In genomic region chr17:5431929-5432556, GRCh38 we compare ENCODE assay signal across 16 cellular contexts. TPM values are rescaled to one million over a fixed set of nuclear protein-coding genes. Genes with fewer than 3 reads are reported as not detected.
DNase-seq lines count a peak whose midpoint lies in the region; ATAC-seq and TF ChIP-seq lines count a peak whose summit lies in the region.
"Had no signal": no experiment of that assay in that cellular context is flagged by ENCODE, and none has a peak within 500 bp of the region (broad histone marks: within the 10 kb centered on the region; RNA-seq: fewer than 3 reads in every experiment).

No MANE protein-coding gene starts in this region.

- intact Hi-C loops in CD4-positive, alpha-beta T cell (cut with DNase I, micrococcal nuclease): loop anchor here in 1 of 2 experiments (10.0 kb wide), 1 partner anchor 147 kb away; the partner anchor contains the start of gene RABEP1
- intact Hi-C loops in HCT116 (cut with micrococcal nuclease): loop anchor here (10.0 kb wide), 1 partner anchor 237 kb away; the partner anchor contains the start of gene ZNF594

- ATAC-seq in CD4-positive, alpha-beta T cell (ENCODE audit: poor library complexity): no peak
- ATAC-seq in HCT116: peak; percentile 40
- ATAC-seq in foreskin keratinocyte: peak; percentile 96
- ATAC-seq in HG02678 (IDR thresholded peaks at IDR 0.05; ENCODE audit: unreplicated experiment): no peak
- no peak for ATAC-seq in HG02798 (IDR thresholded peaks at IDR 0.05; ENCODE audit: poor library complexity, unreplicated experiment)
- ATAC-seq: pancreas had no signal

- no peaks in the 10 kb centered on the region for H3K27me3 ChIP-seq in CD4-positive, alpha-beta T cell (ENCODE audit: control insufficient read depth, insufficient read depth, low read length)
- H3K27me3 ChIP-seq in HCT116 (ENCODE audit: insufficient read depth, low read length): no peaks in the 10 kb centered on the region
- no peaks in the 10 kb centered on the region for H3K27me3 ChIP-seq in foreskin keratinocyte
- H3K27me3 ChIP-seq: brain microvascular endothelial cell, pancreas, tibial artery had no signal

- H3K36me3 Mint-ChIP-seq in CD4-positive, alpha-beta T cell (ENCODE audit: low read depth): peaks cover 91% of the 10 kb centered on the region
- peaks cover 11% of the 10 kb centered on the region for H3K36me3 Mint-ChIP-seq in activated naive CD8-positive, alpha-beta T cell

- RAD21 ChIA-PET in HCT116 (lab: Charles Lee; ENCODE audit: low non-redundant PET in 1 of 2, low total read pairs in 2 of 2, uncharacterized antibody in 2 of 2, unreplicated experiment in 2 of 2): no interaction called here

- H3K27me3 Mint-ChIP-seq in CD4-positive, alpha-beta T cell: no peaks in the 10 kb centered on the region
- H3K27me3 Mint-ChIP-seq in activated naive CD8-positive, alpha-beta T cell: no peaks in the 10 kb centered on the region

- H3K27ac ChIP-seq in CD4-positive, alpha-beta T cell (ENCODE audit: low read depth, low read length): no peak overlapping the region
- peak overlapping the region; percentile 15; the same call in 1 of the 2 replicates for H3K27ac ChIP-seq in HCT116 (ENCODE audit: low read depth, low read length)
- no peak overlapping the region for H3K27ac ChIP-seq in foreskin keratinocyte
- H3K27ac ChIP-seq: brain microvascular endothelial cell, pancreas, tibial artery had no signal

- H3K4me1 Mint-ChIP-seq in CD4-positive, alpha-beta T cell (ENCODE audit: low read depth): peaks cover 10% of the 10 kb centered on the region
- H3K4me1 Mint-ChIP-seq in activated naive CD8-positive, alpha-beta T cell (ENCODE audit: low read depth): peaks cover 25% of the 10 kb centered on the region

- no peak overlapping the region for H2AFZ ChIP-seq in HCT116 (ENCODE audit: low read depth, low read length, poor library complexity, severe bottlenecking)

- no peak overlapping the region for H3K9ac ChIP-seq in HCT116 (ENCODE audit: low read length)

- peaks cover 58 to 71% of the 10 kb centered on the region in 2 experiments for H3K36me3 ChIP-seq in HCT116 (ENCODE audit: control insufficient read depth in 1 of 2, insufficient read depth in 2 of 2, low read length in 2 of 2)

- no peaks in the 10 kb centered on the region for H3K9me3 ChIP-seq in CD4-positive, alpha-beta T cell (ENCODE audit: control insufficient read depth, low read length)
- H3K9me3 ChIP-seq in HCT116 (ENCODE audit: control insufficient read depth in 1 of 2, insufficient read depth in 1 of 2, low read depth in 1 of 2, low read length in 2 of 2): no peaks in the 10 kb centered on the region
- H3K9me3 ChIP-seq: pancreas, tibial artery had no signal

- H3K4me2 ChIP-seq in HCT116 (ENCODE audit: low read length): no peak overlapping the region

- H3K27ac Mint-ChIP-seq in CD4-positive, alpha-beta T cell: peak overlapping the region; percentile 45
- H3K27ac Mint-ChIP-seq in activated naive CD8-positive, alpha-beta T cell: peak overlapping the region; percentile 46

- no peak for TF ChIP-seq POLR2A in HCT116 (IDR thresholded peaks at IDR 0.05; ENCODE audit: borderline replicate concordance, extremely low read depth, insufficient read depth, insufficient read length)

- H3K4me3 ChIP-seq in HCT116 (replicated peaks in 1 of 2; ENCODE audit: low read depth in 1 of 2, low read length in 2 of 2): no peak overlapping the region
- H3K4me3 ChIP-seq: pancreas, skin epidermis, tibial artery had no signal

- H3K79me2 ChIP-seq in HCT116 (ENCODE audit: insufficient read depth, low read length): peaks cover 58% of the 10 kb centered on the region

- peaks cover 0 to 2% of the 10 kb centered on the region in 2 experiments; a peak in 1 of 4 replicates for H3K4me1 ChIP-seq in HCT116 (ENCODE audit: control insufficient read depth in 1 of 2, insufficient read depth in 2 of 2, low read length in 2 of 2)
- H3K4me1 ChIP-seq in foreskin keratinocyte: peaks cover 14% of the 10 kb centered on the region
- H3K4me1 ChIP-seq: pancreas had no signal

- no peak for DNase-seq in CD4-positive, alpha-beta T cell
- DNase-seq in HCT116 (ENCODE audit: low read depth, low spot score) (no peak), foreskin keratinocyte (peak; percentile 79 to 91), hippocampal formation (lab: John Stamatoyannopoulos, UW) (no peak), ureter (ENCODE audit: low spot score) (no peak)
- DNase-seq: activated effector memory CD4-positive, alpha-beta T cell treated with anti-CD3 and anti-CD28 coated beads, Interleukin-2, amount 50 U/mL, for 16 hours; brain microvascular endothelial cell; IMR-90; NCI-H2081 treated with DMSO at 0.1 percent for 48 hours; NCI-H526 treated with DMSO at 0.1 percent for 48 hours; pancreas; tibial artery had no signal

- POLR2A ChIA-PET in CD4-positive, alpha-beta T cell (lab: Charles Lee): interaction anchor here (2.1 kb wide), 1 partner anchor 12 kb away, joined by 9 read pairs; the partner anchor contains the start of genes NUP88 and RPAIN
- POLR2A ChIA-PET in HCT116 (lab: Charles Lee): interaction anchor here (1.6 to 2.1 kb wide), 2 partner anchors 13 to 18 kb away, joined by 5 to 7 read pairs; partner anchors contain the start of genes NUP88 and RPAIN

- no TSS peak for BruUV-seq in HCT116 (replicated peaks; lab: Mats Ljungman, UMichigan)

- no peaks in the 10 kb centered on the region for H3K9me3 Mint-ChIP-seq in CD4-positive, alpha-beta T cell
- no peaks in the 10 kb centered on the region for H3K9me3 Mint-ChIP-seq in activated naive CD8-positive, alpha-beta T cell (ENCODE audit: low read depth)

- CTCF ChIA-PET in CD4-positive, alpha-beta T cell (lab: Charles Lee): no interaction called here
- CTCF ChIA-PET in HCT116 (lab: Charles Lee): interaction anchor here (3.0 kb wide), 1 partner anchor 9 kb away, joined by 10 read pairs; no protein-coding TSS in a partner anchor

- H4K20me1 ChIP-seq in HCT116 (ENCODE audit: insufficient read depth): peaks cover 24% of the 10 kb centered on the region; the same call in 1 of the 2 replicates

- no peak for TF ChIP-seq RAD21 in HCT116 (IDR thresholded peaks at IDR 0.05; ENCODE audit: low read depth)

- TF ChIP-seq CTCF in CD4-positive, alpha-beta T cell (IDR thresholded peaks at IDR 0.05): no peak
- no peak for TF ChIP-seq CTCF in HCT116 (IDR thresholded peaks at IDR 0.05 in 2 of 3, conservative IDR thresholded peaks at IDR 0.05 in 1 of 3; ENCODE audit: borderline replicate concordance in 1 of 3, insufficient read depth in 1 of 3, low read depth in 2 of 3, low read length in 2 of 3)
- TF ChIP-seq CTCF in foreskin keratinocyte (conservative IDR thresholded peaks at IDR 0.05): no peak

- no peak overlapping the region for H3K4me3 Mint-ChIP-seq in CD4-positive, alpha-beta T cell
- H3K4me3 Mint-ChIP-seq in activated naive CD8-positive, alpha-beta T cell: no peak overlapping the region

- no peaks in the 10 kb centered on the region for H3K9me2 ChIP-seq in HCT116 (ENCODE audit: insufficient read depth)

TF ChIP-seq in HCT116, 20 proteins besides CTCF, POLR2A, EP300 and RAD21:
- TF ChIP-seq REST (IDR thresholded peaks at IDR 0.05; ENCODE audit: low read depth) (no peak), POLR2AphosphoS5 (IDR thresholded peaks at IDR 0.05; ENCODE audit: low read depth, low read length) (peak; percentile 45)

RNA-seq across cellular contexts. Expression of gene C1QBP, which starts 6.9 kb away (rescaled TPM):
- 10 to 100 TPM; 59.9 to 62.9 TPM for total RNA-seq in CD4-positive, alpha-beta T cell
- total RNA-seq in HCT116 (2021; ENCODE audit: unreplicated experiment): 524 TPM
- 382 and 467 TPM in 2 replicates for polyA plus RNA-seq in HCT116 (2012)
- 352 and 416 TPM in 2 replicates for total RNA-seq in foreskin keratinocyte
- polyA plus RNA-seq in foreskin keratinocyte: 404 and 509 TPM in 2 replicates
- 143 TPM for total RNA-seq in ureter

RNA-seq across cellular contexts. Expression of gene RPAIN, which starts 12.1 kb away (rescaled TPM):
- total RNA-seq in CD4-positive, alpha-beta T cell: 10 to 100 TPM; 68.7 to 77.5 TPM
- 67.9 TPM for total RNA-seq in HCT116 (2021; ENCODE audit: unreplicated experiment)
- polyA plus RNA-seq in HCT116 (2012): 61.0 and 61.5 TPM in 2 replicates
- total RNA-seq in foreskin keratinocyte: 22.0 and 25.1 TPM in 2 replicates
- polyA plus RNA-seq in foreskin keratinocyte: 24.5 and 28.4 TPM in 2 replicates
- 41.7 TPM for total RNA-seq in ureter

RNA-seq across cellular contexts. Expression of gene NUP88, which starts 12.6 kb away (rescaled TPM):
- total RNA-seq in CD4-positive, alpha-beta T cell: 100 to 1,000 TPM; 129 to 142 TPM
- total RNA-seq in HCT116 (2021; ENCODE audit: unreplicated experiment): 93.2 TPM
- 133 and 135 TPM in 2 replicates for polyA plus RNA-seq in HCT116 (2012)
- 103 and 147 TPM in 2 replicates for total RNA-seq in foreskin keratinocyte
- 71.8 and 114 TPM in 2 replicates for polyA plus RNA-seq in foreskin keratinocyte
- total RNA-seq in ureter: 73.9 TPM

RNA-seq across cellular contexts. Expression of gene DHX33, which starts 36.7 kb away (rescaled TPM):
- total RNA-seq in CD4-positive, alpha-beta T cell: 1 to 10 TPM; 2.5 to 2.9 TPM
- 36.4 TPM for total RNA-seq in HCT116 (2021; ENCODE audit: unreplicated experiment)
- 18.4 and 19.8 TPM in 2 replicates for polyA plus RNA-seq in HCT116 (2012)
- total RNA-seq in foreskin keratinocyte: 20.9 and 23.3 TPM in 2 replicates
- polyA plus RNA-seq in foreskin keratinocyte: 5.6 and 8.4 TPM in 2 replicates
- 15.8 TPM for total RNA-seq in ureter

RNA-seq across cellular contexts. Expression of gene DERL2, which starts 53.9 kb away (rescaled TPM):
- total RNA-seq in CD4-positive, alpha-beta T cell: 10 to 100 TPM; 88.3 to 98.7 TPM
- total RNA-seq in HCT116 (2021; ENCODE audit: unreplicated experiment) (45.6 TPM), foreskin keratinocyte (40.8 and 45.3 TPM in 2 replicates), ureter (68.9 TPM)
- 21.8 and 22.2 TPM in 2 replicates for polyA plus RNA-seq in HCT116 (2012)
- 72.1 and 74.2 TPM in 2 replicates for polyA plus RNA-seq in foreskin keratinocyte

Comparison
In these comparisons a context has a peak if more than half of its experiments do, and no peak if none do; other contexts are left out.
1. ATAC-seq: peak in HCT116 (single experiment) and foreskin keratinocyte (single experiment); none in CD4-positive, alpha-beta T cell (single experiment), HG02678 (single experiment) and HG02798 (single experiment).
2. DNase-seq: peak in foreskin keratinocyte (2 of 2); none in CD4-positive, alpha-beta T cell (0 of 10), HCT116 (single experiment), hippocampal formation (0 of 2) and ureter (single experiment).